In genomic region chr5:14208071-14209021, GRCh38 we compare ENCODE assay signal across 8 cellular contexts.
DNase-seq lines count a peak whose midpoint lies in the region; FAIRE-seq and TF ChIP-seq lines count a peak whose summit lies in the region.

No MANE protein-coding gene starts in this region.

- FAIRE-seq in H54 (lab: Jason Lieb, UNC): peak; percentile 85

- TF ChIP-seq POLR2A in GM15510 (IDR thresholded peaks at IDR 0.05; ENCODE audit: borderline replicate concordance, extremely low read depth, insufficient read length): peak; percentile 37
- no peak for TF ChIP-seq POLR2A in H54 (IDR thresholded peaks at IDR 0.05; ENCODE audit: low read depth, low read length)
- TF ChIP-seq POLR2A in stomach (IDR thresholded peaks at IDR 0.05): no peak

- no peaks in the 10 kb centered on the region for H3K9me3 ChIP-seq in stomach

- H3K27me3 ChIP-seq in stomach: no peaks in the 10 kb centered on the region

- no peak for TF ChIP-seq EP300 in stomach (IDR thresholded peaks at IDR 0.05)

- no peak for TF ChIP-seq CTCF in stomach (IDR thresholded peaks at IDR 0.05)

- intact Hi-C loops in stomach (cut with DNase I; ENCODE audit: low total_unique reads): no loop called here

- 53 to 68% (median 63%) methylated on average over 8 of the region's 8 CpGs for WGBS in stomach, 5 donors

- DNase-seq in H54 (ENCODE audit: insufficient read length, low spot score) (no peak), NCI-H2029 (lab: John Stamatoyannopoulos, UW) (peak; percentile 20), fibroblast of gingiva (ENCODE audit: low read depth) (peak; percentile 70), stomach (no peak), NCI-H1436 (lab: John Stamatoyannopoulos, UW) (no peak), NCI-H1105 treated with DMSO at 0.1 percent for 48 hours (lab: John Stamatoyannopoulos, UW) (no peak)
- DNase-seq in activated effector memory CD4-positive, alpha-beta T cell treated with Interleukin-2 at 50 U/mL for 16 hours: no peak

- peak overlapping the region; percentile 8 to 77 (median 71) for H3K27ac ChIP-seq in stomach

- H3K4me1 ChIP-seq in stomach: peaks cover 20 to 96% (median 64%) of the 10 kb centered on the region in 4 donors

- no peaks in the 10 kb centered on the region for H3K36me3 ChIP-seq in stomach

- H3K4me3 ChIP-seq in stomach: no peak overlapping the region

Comparison
In these comparisons a context has a peak if more than half of its experiments do, and no peak if none do; other contexts are left out.
1. DNase-seq: peak in NCI-H2029 (single experiment) and fibroblast of gingiva (single experiment); none in H54 (single experiment), stomach (single experiment), activated effector memory CD4-positive, alpha-beta T cell treated with Interleukin-2 at 50 U/mL for 16 hours (single experiment), NCI-H1436 (single experiment) and NCI-H1105 treated with DMSO at 0.1 percent for 48 hours (single experiment).